In the genomic region with DNA sequence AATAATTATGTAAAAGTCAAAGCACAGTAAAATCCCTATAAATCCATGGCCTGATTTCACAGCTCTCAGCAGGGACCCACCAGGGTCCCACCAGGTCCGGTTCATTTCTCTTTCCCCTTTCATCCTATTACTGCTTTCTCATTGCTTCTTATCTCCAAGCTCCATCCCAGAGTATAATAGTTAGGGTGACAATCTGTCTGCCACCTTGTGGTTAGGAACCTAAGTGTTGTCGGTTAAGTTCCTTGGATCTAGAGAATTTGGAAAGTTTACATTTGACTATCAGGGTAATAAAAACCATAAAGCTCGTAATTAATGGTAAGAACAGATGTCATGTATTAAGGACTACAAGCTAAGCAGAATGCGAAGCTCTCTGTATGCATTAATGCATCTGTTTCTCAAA, we compare ENCODE assay signal across 16 cellular contexts.
DNase-seq lines count a peak whose midpoint lies in the region; ATAC-seq and TF ChIP-seq lines count a peak whose summit lies in the region.
"Had no signal": no experiment of that assay in that cellular context is flagged by ENCODE, and none has a peak within 500 bp of the region (broad histone marks: within the 10 kb centered on the region; RNA-seq: fewer than 3 reads in every experiment).

No MANE protein-coding gene starts in this region.

- ATAC-seq in SK-N-SH treated with all-trans-retinoic acid at 6 μM for 48 hours (0 out of 3 replicates have a peak, but pooled peaks have one; percentile 36), HG03378 (IDR thresholded peaks at IDR 0.05; ENCODE audit: unreplicated experiment) (no peak), heart right ventricle (no peak)
- ATAC-seq: activated T-cell treated with anti-CD3 and anti-CD28 coated beads, Interleukin-2, amount 50 U/mL, for 72 hours; naive thymus-derived CD8-positive, alpha-beta T cell had no signal

- no peaks in the 10 kb centered on the region for H3K79me2 ChIP-seq in hepatocyte

- no peaks in the 10 kb centered on the region for H3K9me3 ChIP-seq in hepatocyte (ENCODE audit: low read depth)
- H3K9me3 ChIP-seq in heart right ventricle = peaks cover 0 to 16% (median 0%) of the 10 kb centered on the region in 11 donors
- H3K9me3 ChIP-seq: MG63 had no signal

- TF ChIP-seq CTCF in C4-2B (conservative IDR thresholded peaks at IDR 0.05) = peak; percentile 33
- peak; percentile 36 for TF ChIP-seq CTCF in LNCaP clone FGC (IDR thresholded peaks at IDR 0.05; ENCODE audit: control insufficient read depth, extremely low read depth, insufficient read depth)
- TF ChIP-seq CTCF in hepatocyte (IDR thresholded peaks at IDR 0.05; ENCODE audit: poor library complexity) = peak; percentile 26
- TF ChIP-seq CTCF in heart right ventricle (IDR thresholded peaks at IDR 0.05) = peak in 1 of 9 donors; percentile 6

- H3K27ac ChIP-seq in C4-2B (no peak overlapping the region), hepatocyte (no peak overlapping the region), heart right ventricle (no peak overlapping the region)

- H3K27me3 ChIP-seq in hepatocyte = no peaks in the 10 kb centered on the region
- no peaks in the 10 kb centered on the region for H3K27me3 ChIP-seq in heart right ventricle
- H3K27me3 ChIP-seq: MG63 had no signal

- no peaks in the 10 kb centered on the region for H3K4me1 ChIP-seq in hepatocyte (ENCODE audit: insufficient read depth)
- no peaks in the 10 kb centered on the region for H3K4me1 ChIP-seq in heart right ventricle

- no peak overlapping the region for H3K4me2 ChIP-seq in hepatocyte

- H3K36me3 ChIP-seq in hepatocyte (replicated peaks; ENCODE audit: insufficient read depth, low read depth) = no peaks in the 10 kb centered on the region
- no peaks in the 10 kb centered on the region for H3K36me3 ChIP-seq in heart right ventricle
- H3K36me3 ChIP-seq: MG63 had no signal

- no peak overlapping the region for H3K4me3 ChIP-seq in LNCaP clone FGC (ENCODE audit: low read depth, low read length)
- H3K4me3 ChIP-seq in hepatocyte = no peak overlapping the region
- H3K4me3 ChIP-seq in heart right ventricle = no peak overlapping the region
- H3K4me3 ChIP-seq: MG63 had no signal

- DNase-seq in LNCaP clone FGC (ENCODE audit: low read depth) = no peak
- no peak for DNase-seq in hepatocyte (ENCODE audit: low spot score)
- no peak for DNase-seq in heart right ventricle
- DNase-seq in NCI-H2081 treated with DMSO at 0.1 percent for 48 hours (lab: John Stamatoyannopoulos, UW) = no peak
- DNase-seq in activated CD8-positive, alpha-beta memory T cell treated with anti-CD3 and anti-CD28 coated beads, Interleukin-2, amount 50 U/mL, for 4 hours = no peak
- DNase-seq: activated CD4-positive, alpha-beta T cell treated with anti-CD3 and anti-CD28 coated beads, Interleukin-2, amount 50 U/mL, for 4 hours; activated naive CD8-positive, alpha-beta T cell treated with anti-CD3 and anti-CD28 coated beads, Interleukin-2, amount 10 ng/mL, durations not matched to agents 7 days and 5 days; activated T-cell treated with anti-CD3 and anti-CD28 coated beads, Interleukin-2, amount 50 U/mL, for 72 hours; effector CD4-positive, alpha-beta T cell; MG63; naive thymus-derived CD8-positive, alpha-beta T cell; NCI-H2107; SIG-M5 had no signal

- 46% methylated on average over 4 of the region's 4 CpGs for WGBS in hepatocyte (ENCODE audit: low lambda C conversion rate, missing lambda C conversion rate)
- 71 to 72% methylated on average over 4 of the region's 4 CpGs for WGBS in heart right ventricle, 2 donors

- H2AFZ ChIP-seq in hepatocyte = no peak overlapping the region

- intact Hi-C loops in heart right ventricle (cut with DNase I) = no loop called here

- H3K9me2 ChIP-seq in hepatocyte (replicated peaks; ENCODE audit: insufficient read depth) = no peaks in the 10 kb centered on the region

- H4K20me1 ChIP-seq in hepatocyte (ENCODE audit: insufficient read depth, poor library complexity, severe bottlenecking) = no peaks in the 10 kb centered on the region

TF ChIP-seq in SK-N-SH treated with all-trans-retinoic acid at 6 μM for 48 hours, 23 proteins besides CTCF, POLR2A, EP300 and RAD21:
- no peak for TF ChIP-seq ZNF70 (CRISPR knock-in tag; IDR thresholded peaks at IDR 0.05)
- no peak for TF ChIP-seq ISL1 (CRISPR knock-in tag; IDR thresholded peaks at IDR 0.05)
- TF ChIP-seq ZNF565 (CRISPR knock-in tag; conservative IDR thresholded peaks at IDR 0.05; ENCODE audit: low read depth) = no peak
- TF ChIP-seq ZFP30 (CRISPR knock-in tag; IDR thresholded peaks at IDR 0.05) = no peak
- no peak for TF ChIP-seq ZC3H10 (CRISPR knock-in tag; IDR thresholded peaks at IDR 0.05)
- TF ChIP-seq ZNF8 (CRISPR knock-in tag; IDR thresholded peaks at IDR 0.05) = no peak
- no peak for TF ChIP-seq CSDC2 (CRISPR knock-in tag; IDR thresholded peaks at IDR 0.05)
- no peak for TF ChIP-seq ESRRG (CRISPR knock-in tag; IDR thresholded peaks at IDR 0.05)
- no peak for TF ChIP-seq SNAI2 (CRISPR knock-in tag; IDR thresholded peaks at IDR 0.05)
